In the genomic region with DNA sequence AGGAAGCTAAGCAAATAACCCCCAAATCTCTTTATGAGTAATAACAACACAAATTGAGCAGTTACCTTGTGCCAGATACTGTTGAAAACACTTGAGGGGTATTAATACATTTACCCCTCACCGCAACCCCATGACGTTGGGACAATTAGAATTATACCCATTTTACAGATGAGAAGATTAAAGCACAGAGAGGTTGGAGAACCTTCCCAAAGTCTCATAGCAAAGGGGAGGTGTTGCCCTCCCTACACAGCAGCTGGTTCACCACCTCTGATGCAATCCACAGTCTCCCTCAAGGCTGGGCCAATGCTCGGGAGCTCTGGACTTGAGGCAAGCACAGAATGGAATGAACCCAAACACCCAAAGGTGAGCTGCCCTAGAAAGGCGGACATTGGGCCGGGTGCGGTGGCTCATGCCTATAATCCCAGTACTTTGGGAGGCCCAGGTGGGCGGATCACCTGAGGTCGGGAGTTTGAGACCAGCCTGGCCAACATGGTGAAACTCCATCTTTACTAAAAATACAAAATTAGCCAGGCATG, we compare ENCODE assay signal across 1 cellular context.
TF ChIP-seq lines count a peak whose summit lies in the region.

No MANE protein-coding gene starts in this region.

TF ChIP-seq in HepG2, 621 proteins besides CTCF, POLR2A, EP300 and RAD21 (continued from another document):
- TF ChIP-seq SCMH1 (CRISPR knock-in tag; IDR thresholded peaks at IDR 0.05; ENCODE audit: borderline replicate concordance), result no peak
- peak; percentile 69 for TF ChIP-seq ZNF629 (CRISPR knock-in tag; conservative IDR thresholded peaks at IDR 0.05)
- no peak for TF ChIP-seq ZNF605 (CRISPR knock-in tag; IDR thresholded peaks at IDR 0.05)
- TF ChIP-seq, protein P1, sequence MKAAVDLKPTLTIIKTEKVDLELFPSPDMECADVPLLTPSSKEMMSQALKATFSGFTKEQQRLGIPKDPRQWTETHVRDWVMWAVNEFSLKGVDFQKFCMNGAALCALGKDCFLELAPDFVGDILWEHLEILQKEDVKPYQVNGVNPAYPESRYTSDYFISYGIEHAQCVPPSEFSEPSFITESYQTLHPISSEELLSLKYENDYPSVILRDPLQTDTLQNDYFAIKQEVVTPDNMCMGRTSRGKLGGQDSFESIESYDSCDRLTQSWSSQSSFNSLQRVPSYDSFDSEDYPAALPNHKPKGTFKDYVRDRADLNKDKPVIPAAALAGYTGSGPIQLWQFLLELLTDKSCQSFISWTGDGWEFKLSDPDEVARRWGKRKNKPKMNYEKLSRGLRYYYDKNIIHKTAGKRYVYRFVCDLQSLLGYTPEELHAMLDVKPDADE (CRISPR knock-in tag; IDR thresholded peaks at IDR 0.05), result no peak
- no peak for TF ChIP-seq SMC3 (IDR thresholded peaks at IDR 0.05; ENCODE audit: low read length)
- TF ChIP-seq SOX13 (IDR thresholded peaks at IDR 0.05), result no peak
- no peak for TF ChIP-seq SOX13 (CRISPR knock-in tag; conservative IDR thresholded peaks at IDR 0.05 in 1 of 2, IDR thresholded peaks at IDR 0.05 in 1 of 2)
- no peak for TF ChIP-seq EZH2 (conservative IDR thresholded peaks at IDR 0.05; ENCODE audit: low read depth, low read length)
- 0 out of 2 replicates have a peak, but pooled peaks have one; percentile 16 for TF ChIP-seq CEBPB (IDR thresholded peaks at IDR 0.05; ENCODE audit: borderline replicate concordance, low read depth, low read length)
